In the genomic region with DNA sequence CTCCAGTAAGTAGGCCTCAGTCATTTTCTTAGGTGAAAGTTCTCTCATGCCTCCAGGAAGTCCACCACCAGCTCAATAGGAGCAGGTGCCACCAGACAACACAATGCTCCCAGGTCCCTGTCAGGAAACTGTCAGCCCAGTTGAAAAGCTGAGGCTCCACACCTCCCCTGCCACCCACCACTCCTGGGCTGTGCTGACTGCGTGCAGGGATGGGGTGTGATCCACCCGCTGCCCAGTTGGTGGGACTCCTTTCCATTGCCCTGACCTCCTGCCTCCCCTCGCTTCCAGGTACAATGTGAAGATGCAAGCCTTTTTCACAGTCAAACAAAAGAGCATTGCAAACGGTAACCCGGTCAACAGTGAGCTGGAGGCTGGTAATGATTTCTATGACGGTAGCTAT, we compare ENCODE assay signal across 28 cellular contexts.
"Had no signal": no experiment of that assay in that cellular context is flagged by ENCODE, and none has a peak within 500 bp of the region (broad histone marks: within the 10 kb centered on the region; RNA-seq: fewer than 3 reads in every experiment).

No MANE protein-coding gene starts in this region.

- DNase-seq: activated CD4-positive, alpha-beta memory T cell treated with anti-CD3 and anti-CD28 coated beads, Interleukin-2, amount 10 ng/mL, durations not matched to agents 7 days and 5 days; activated CD4-positive, alpha-beta T cell treated with anti-CD3 and anti-CD28 coated beads for 1 hour; activated CD4-positive, alpha-beta T cell treated with anti-CD3 and anti-CD28 coated beads for 4 hours; activated CD4-positive, alpha-beta T cell treated with anti-CD3 and anti-CD28 coated beads, Interleukin-2, amount 10 ng/mL, durations not matched to agents 7 days and 5 days; activated CD4-positive, alpha-beta T cell treated with anti-CD3 and anti-CD28 coated beads, Interleukin-2, amount 50 U/mL, for 4 hours; activated CD4-positive, CD25-positive, alpha-beta regulatory T cell; activated CD8-positive, alpha-beta memory T cell treated with anti-CD3 and anti-CD28 coated beads, Interleukin-2, amount 50 U/mL, for 48 hours; activated gamma-delta T cell; activated naive CD4-positive, alpha-beta T cell; activated naive CD4-positive, alpha-beta T cell treated with anti-CD3 and anti-CD28 coated beads, Interleukin-2, amount 10 ng/mL, durations not matched to agents 7 days and 5 days; activated T-cell treated with anti-CD3 and anti-CD28 coated beads for 4 hours; activated T-cell treated with anti-CD3 and anti-CD28 coated beads, Interleukin-2, amount 50 U/mL, for 24 hours; activated T-cell treated with anti-CD3 and anti-CD28 coated beads, Interleukin-2, amount 50 U/mL, for 72 hours; amniotic stem cell; brain microvascular endothelial cell; dorsolateral prefrontal cortex; effector memory CD4-positive, alpha-beta T cell; erythroblast; foreskin keratinocyte; gastrocnemius medialis; glutamatergic neuron; T-helper 1 cell; T-helper 17 cell; T1000 had no signal

- H3K36me3 Mint-ChIP-seq: activated naive CD4-positive, alpha-beta T cell treated with anti-CD3 and anti-CD28 coated beads, Interleukin-2, amount 10 ng/mL, durations not matched to agents 7 days and 5 days; activated naive CD4-positive, alpha-beta T cell treated with anti-CD3 and anti-CD28 coated beads, Interleukin-2, amount 50 U/mL, for 72 hours had no signal

- H3K27ac Mint-ChIP-seq: activated CD4-positive, alpha-beta memory T cell treated with anti-CD3 and anti-CD28 coated beads, Interleukin-2, amount 10 ng/mL, durations not matched to agents 7 days and 5 days; activated CD4-positive, alpha-beta T cell treated with anti-CD3 and anti-CD28 coated beads, Interleukin-2, amount 10 ng/mL, durations not matched to agents 7 days and 5 days; activated naive CD4-positive, alpha-beta T cell treated with anti-CD3 and anti-CD28 coated beads, Interleukin-2, amount 10 ng/mL, durations not matched to agents 7 days and 5 days; activated naive CD4-positive, alpha-beta T cell treated with anti-CD3 and anti-CD28 coated beads, Interleukin-2, amount 50 U/mL, for 72 hours; activated T-cell treated with anti-CD3 and anti-CD28 coated beads, Interleukin-2, amount 50 U/mL, for 24 hours; activated T-cell treated with anti-CD3 and anti-CD28 coated beads, Interleukin-2, amount 50 U/mL, for 72 hours; dendritic cell treated with granulocyte-macrophage colony-stimulating factor and Interleukin-4, amounts not matched to agents 40 ng/mL and 50 ng/mL, for 4 days; T-helper 17 cell; T-helper 2 cell treated with Interferon-gamma antibody and Interleukin-4, amounts not matched to agents 5 μg/mL and 100 μg/mL, for 36 hours had no signal

- H3K27me3 Mint-ChIP-seq: activated CD4-positive, alpha-beta memory T cell treated with anti-CD3 and anti-CD28 coated beads, Interleukin-2, amount 10 ng/mL, durations not matched to agents 7 days and 5 days; activated CD4-positive, alpha-beta T cell treated with anti-CD3 and anti-CD28 coated beads, Interleukin-2, amount 10 ng/mL, durations not matched to agents 7 days and 5 days; activated T-cell treated with anti-CD3 and anti-CD28 coated beads, Interleukin-2, amount 50 U/mL, for 24 hours; central memory CD8-positive, alpha-beta T cell; T-helper 17 cell had no signal

- H3K4me1 Mint-ChIP-seq: activated CD4-positive, alpha-beta memory T cell treated with anti-CD3 and anti-CD28 coated beads, Interleukin-2, amount 10 ng/mL, durations not matched to agents 7 days and 5 days; activated CD4-positive, alpha-beta T cell treated with anti-CD3 and anti-CD28 coated beads, Interleukin-2, amount 10 ng/mL, durations not matched to agents 7 days and 5 days had no signal

- H3K9me3 Mint-ChIP-seq: activated CD4-positive, alpha-beta memory T cell treated with anti-CD3 and anti-CD28 coated beads, Interleukin-2, amount 10 ng/mL, durations not matched to agents 7 days and 5 days; activated CD4-positive, alpha-beta T cell treated with anti-CD3 and anti-CD28 coated beads, Interleukin-2, amount 10 ng/mL, durations not matched to agents 7 days and 5 days; activated naive CD4-positive, alpha-beta T cell treated with anti-CD3 and anti-CD28 coated beads, Interleukin-2, amount 50 U/mL, for 72 hours; activated T-cell treated with anti-CD3 and anti-CD28 coated beads, Interleukin-2, amount 50 U/mL, for 24 hours; activated T-cell treated with anti-CD3 and anti-CD28 coated beads, Interleukin-2, amount 50 U/mL, for 72 hours; central memory CD8-positive, alpha-beta T cell; dendritic cell treated with granulocyte-macrophage colony-stimulating factor and Interleukin-4, amounts not matched to agents 40 ng/mL and 50 ng/mL, for 4 days; T-helper 2 cell treated with Interferon-gamma antibody and Interleukin-4, amounts not matched to agents 5 μg/mL and 100 μg/mL, for 36 hours had no signal

- H3K4me3 Mint-ChIP-seq: activated CD4-positive, alpha-beta memory T cell treated with anti-CD3 and anti-CD28 coated beads, Interleukin-2, amount 10 ng/mL, durations not matched to agents 7 days and 5 days; activated CD4-positive, alpha-beta T cell treated with anti-CD3 and anti-CD28 coated beads, Interleukin-2, amount 10 ng/mL, durations not matched to agents 7 days and 5 days; activated naive CD4-positive, alpha-beta T cell treated with anti-CD3 and anti-CD28 coated beads, Interleukin-2, amount 10 ng/mL, durations not matched to agents 7 days and 5 days; activated T-cell treated with anti-CD3 and anti-CD28 coated beads, Interleukin-2, amount 50 U/mL, for 24 hours; activated T-cell treated with anti-CD3 and anti-CD28 coated beads, Interleukin-2, amount 50 U/mL, for 72 hours; central memory CD8-positive, alpha-beta T cell; dendritic cell treated with granulocyte-macrophage colony-stimulating factor and Interleukin-4, amounts not matched to agents 40 ng/mL and 50 ng/mL, for 4 days; T-helper 17 cell; T-helper 2 cell treated with Interferon-gamma antibody and Interleukin-4, amounts not matched to agents 5 μg/mL and 100 μg/mL, for 36 hours had no signal
